8 cellular contexts compared by ENCODE assay signal in genomic region chr3:71581981-71582611, GRCh38. TPM values are rescaled to one million over a fixed set of nuclear protein-coding genes. Genes with fewer than 3 reads are reported as not detected.
DNase-seq lines count a peak whose midpoint lies in the region; ATAC-seq and TF ChIP-seq lines count a peak whose summit lies in the region.

No MANE protein-coding gene starts in this region.

- H3K27me3 ChIP-seq in esophagus muscularis mucosa: no peaks in the 10 kb centered on the region

- peak overlapping the region; percentile 96 to 100 (median 98) for H3K27ac ChIP-seq in esophagus muscularis mucosa (replicated peaks in 1 of 4)

- H3K36me3 ChIP-seq in esophagus muscularis mucosa: peaks cover 0 to 6% (median 0%) of the 10 kb centered on the region in 4 donors

- H3K4me3 ChIP-seq in GM08714 (ENCODE audit: low read length): peak overlapping the region; percentile 82; the same call in 1 of the 2 replicates
- peak overlapping the region; percentile 86 to 98 (median 90) for H3K4me3 ChIP-seq in esophagus muscularis mucosa

- TF ChIP-seq EP300 in esophagus muscularis mucosa (IDR thresholded peaks at IDR 0.05): no peak

- ATAC-seq in GM18502 (IDR thresholded peaks at IDR 0.05; ENCODE audit: poor library complexity, unreplicated experiment): no peak
- no peak for ATAC-seq in HG02798 (IDR thresholded peaks at IDR 0.05; ENCODE audit: poor library complexity, unreplicated experiment)

- peaks cover 11 to 53% (median 43%) of the 10 kb centered on the region in 4 donors for H3K4me1 ChIP-seq in esophagus muscularis mucosa

- intact Hi-C loops in esophagus muscularis mucosa (cut with DNase I): loop anchor here (5.0 to 10.0 kb wide), 7 partner anchors 147 to 867 kb away; no protein-coding TSS in a partner anchor

- H3K9me3 ChIP-seq in esophagus muscularis mucosa: no peaks in the 10 kb centered on the region

- no peak for TF ChIP-seq CTCF in esophagus muscularis mucosa (IDR thresholded peaks at IDR 0.05)

- peak; percentile 6 for TF ChIP-seq POLR2A in esophagus muscularis mucosa (IDR thresholded peaks at IDR 0.05; ENCODE audit: low read depth)

- peak; percentile 81 to 88 for DNase-seq in NOMO-1 (lab: John Stamatoyannopoulos, UW; ENCODE audit: unreplicated experiment in 2 of 2)
- peak; percentile 56 for DNase-seq in activated T-cell treated with anti-CD3 and anti-CD28 coated beads, Interleukin-2, amount 50 U/mL, for 1 hour
- peak; percentile 92 for DNase-seq in esophagus muscularis mucosa (ENCODE audit: extremely low spot score)
- peak; percentile 44 for DNase-seq in mucosa of gallbladder (ENCODE audit: low spot score)
- DNase-seq in stimulated activated CD8-positive, alpha-beta memory T cell treated with anti-CD3 and anti-CD28 coated beads, Interleukin-7, amount 100 ng/mL, for 24 hours (ENCODE audit: low read depth): peak; percentile 8

- WGBS in esophagus muscularis mucosa: under 1% methylated on average over 50 of the region's 62 CpGs

RNA-seq across cellular contexts. Expression of gene FOXP1, which starts 1.4 kb away (rescaled TPM):
- total RNA-seq in esophagus muscularis mucosa: 100 to 1,000 TPM; 181 to 225 (median 205) TPM
- total RNA-seq in mucosa of gallbladder: 128 TPM

Comparison
In these comparisons a context has a peak if more than half of its experiments do, and no peak if none do; other contexts are left out.
1. DNase-seq: peak in every context shown above with its lines; median percentile 92 in esophagus muscularis mucosa; 84 in NOMO-1; 56 in activated T-cell treated with anti-CD3 and anti-CD28 coated beads, Interleukin-2, amount 50 U/mL, for 1 hour; 44 in mucosa of gallbladder; 8 in stimulated activated CD8-positive, alpha-beta memory T cell treated with anti-CD3 and anti-CD28 coated beads, Interleukin-7, amount 100 ng/mL, for 24 hours.